1 cellular context compared by ENCODE assay signal in the genomic region with DNA sequence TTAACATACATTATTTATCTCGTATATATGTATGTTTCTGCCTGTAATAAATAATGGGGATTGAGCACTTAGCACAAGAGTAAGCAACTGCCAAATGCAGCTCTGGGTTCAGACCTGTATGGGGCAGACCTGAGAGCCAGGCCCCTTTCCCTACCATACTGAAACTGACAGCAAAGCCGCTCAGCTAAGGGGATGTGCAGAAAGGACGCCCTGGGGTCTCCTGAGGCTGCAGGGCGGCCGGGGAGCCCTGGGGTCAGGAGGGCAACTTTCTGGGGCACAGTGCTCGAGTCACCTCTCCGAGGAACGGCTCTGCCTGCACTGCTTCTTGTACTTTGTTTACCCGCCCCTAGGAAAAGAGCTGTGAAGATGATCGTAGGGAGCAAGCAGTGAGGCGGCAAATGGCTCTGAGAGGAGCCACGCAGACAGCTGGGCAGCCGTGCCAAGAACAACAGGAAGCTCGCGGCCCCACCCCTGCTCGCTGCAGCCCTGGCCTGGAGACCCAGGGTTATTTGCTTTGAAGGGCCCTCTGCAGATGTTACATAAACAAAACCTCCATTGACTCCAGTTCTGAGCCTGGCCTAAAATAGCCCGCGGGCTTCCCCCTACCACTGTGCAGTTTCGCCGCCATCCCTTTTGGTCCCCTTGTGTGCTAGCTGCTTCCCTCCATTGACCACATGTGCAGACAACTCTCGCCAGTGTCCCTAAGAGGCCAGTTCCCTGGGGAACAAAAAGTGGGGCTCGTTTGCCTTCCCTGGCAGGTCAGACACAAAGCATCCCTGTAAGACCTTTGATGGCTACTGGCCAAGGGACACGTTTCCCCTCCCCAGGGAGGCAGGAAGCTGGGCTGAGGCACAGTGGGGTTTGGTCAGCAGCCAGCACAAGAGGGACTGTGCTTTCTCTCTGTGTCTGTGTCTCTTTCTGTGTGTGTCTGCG.
TF ChIP-seq lines count a peak whose summit lies in the region.

No MANE protein-coding gene starts in this region.

TF ChIP-seq in HepG2, 621 proteins besides CTCF, POLR2A, EP300 and RAD21 (continued from another document and continues in another):
- TF ChIP-seq TSC22D2 (CRISPR knock-in tag; IDR thresholded peaks at IDR 0.05; ENCODE audit: borderline replicate concordance) (no peak), ZBTB1 (CRISPR knock-in tag; IDR thresholded peaks at IDR 0.05; ENCODE audit: borderline replicate concordance) (no peak), ZNF136 (CRISPR knock-in tag; IDR thresholded peaks at IDR 0.05; ENCODE audit: low read depth) (no peak), XBP1 (CRISPR knock-in tag; IDR thresholded peaks at IDR 0.05) (no peak), MATR3 (CRISPR knock-in tag; IDR thresholded peaks at IDR 0.05) (no peak), ZNF382 (CRISPR knock-in tag; IDR thresholded peaks at IDR 0.05; ENCODE audit: borderline replicate concordance) (no peak), ZNF713 (CRISPR knock-in tag; IDR thresholded peaks at IDR 0.05) (no peak), TCF12 (IDR thresholded peaks at IDR 0.05) (no peak), TCF12 (CRISPR knock-in tag; IDR thresholded peaks at IDR 0.05) (no peak), MED8 (CRISPR knock-in tag; IDR thresholded peaks at IDR 0.05; ENCODE audit: insufficient replicate concordance) (no peak), RBM39 (IDR thresholded peaks at IDR 0.05; ENCODE audit: low read depth, low read length, poor library complexity, severe bottlenecking) (no peak), ZNF572 (CRISPR knock-in tag; IDR thresholded peaks at IDR 0.05) (no peak), FOXA1 (IDR thresholded peaks at IDR 0.05) (no peak), FOXA1 (CRISPR knock-in tag; IDR thresholded peaks at IDR 0.05) (peak; percentile 55), HOXA9 (CRISPR knock-in tag; IDR thresholded peaks at IDR 0.05; ENCODE audit: borderline replicate concordance) (no peak), KDM2A (CRISPR knock-in tag; IDR thresholded peaks at IDR 0.05; ENCODE audit: borderline replicate concordance, low read depth) (peak; percentile 34; the same call in 1 of the 2 replicates), ZNF589 (CRISPR knock-in tag; conservative IDR thresholded peaks at IDR 0.05) (no peak), ATAD3A (CRISPR knock-in tag; IDR thresholded peaks at IDR 0.05) (no peak), ZC3H4 (CRISPR knock-in tag; IDR thresholded peaks at IDR 0.05; ENCODE audit: borderline replicate concordance) (no peak), ZNF607 (CRISPR knock-in tag; IDR thresholded peaks at IDR 0.05; ENCODE audit: borderline replicate concordance) (no peak), HNF4G (IDR thresholded peaks at IDR 0.05; ENCODE audit: borderline replicate concordance, low read depth, low read length) (no peak), HNF4G (CRISPR knock-in tag; IDR thresholded peaks at IDR 0.05; ENCODE audit: borderline replicate concordance, low read depth) (no peak), U2AF1 (optimal IDR thresholded peaks at IDR 0.05; ENCODE audit: low read depth, low read length) (no peak), YEATS2 (CRISPR knock-in tag; IDR thresholded peaks at IDR 0.05; ENCODE audit: borderline replicate concordance) (no peak), RBFOX2 (IDR thresholded peaks at IDR 0.05; ENCODE audit: low read depth, low read length) (no peak)
- TF ChIP-seq, protein P1, sequence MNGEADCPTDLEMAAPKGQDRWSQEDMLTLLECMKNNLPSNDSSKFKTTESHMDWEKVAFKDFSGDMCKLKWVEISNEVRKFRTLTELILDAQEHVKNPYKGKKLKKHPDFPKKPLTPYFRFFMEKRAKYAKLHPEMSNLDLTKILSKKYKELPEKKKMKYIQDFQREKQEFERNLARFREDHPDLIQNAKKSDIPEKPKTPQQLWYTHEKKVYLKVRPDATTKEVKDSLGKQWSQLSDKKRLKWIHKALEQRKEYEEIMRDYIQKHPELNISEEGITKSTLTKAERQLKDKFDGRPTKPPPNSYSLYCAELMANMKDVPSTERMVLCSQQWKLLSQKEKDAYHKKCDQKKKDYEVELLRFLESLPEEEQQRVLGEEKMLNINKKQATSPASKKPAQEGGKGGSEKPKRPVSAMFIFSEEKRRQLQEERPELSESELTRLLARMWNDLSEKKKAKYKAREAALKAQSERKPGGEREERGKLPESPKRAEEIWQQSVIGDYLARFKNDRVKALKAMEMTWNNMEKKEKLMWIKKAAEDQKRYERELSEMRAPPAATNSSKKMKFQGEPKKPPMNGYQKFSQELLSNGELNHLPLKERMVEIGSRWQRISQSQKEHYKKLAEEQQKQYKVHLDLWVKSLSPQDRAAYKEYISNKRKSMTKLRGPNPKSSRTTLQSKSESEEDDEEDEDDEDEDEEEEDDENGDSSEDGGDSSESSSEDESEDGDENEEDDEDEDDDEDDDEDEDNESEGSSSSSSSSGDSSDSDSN (CRISPR knock-in tag; IDR thresholded peaks at IDR 0.05): 0 out of 2 replicates have a peak, but pooled peaks have one; percentile 14
- TF ChIP-seq, protein P2, sequence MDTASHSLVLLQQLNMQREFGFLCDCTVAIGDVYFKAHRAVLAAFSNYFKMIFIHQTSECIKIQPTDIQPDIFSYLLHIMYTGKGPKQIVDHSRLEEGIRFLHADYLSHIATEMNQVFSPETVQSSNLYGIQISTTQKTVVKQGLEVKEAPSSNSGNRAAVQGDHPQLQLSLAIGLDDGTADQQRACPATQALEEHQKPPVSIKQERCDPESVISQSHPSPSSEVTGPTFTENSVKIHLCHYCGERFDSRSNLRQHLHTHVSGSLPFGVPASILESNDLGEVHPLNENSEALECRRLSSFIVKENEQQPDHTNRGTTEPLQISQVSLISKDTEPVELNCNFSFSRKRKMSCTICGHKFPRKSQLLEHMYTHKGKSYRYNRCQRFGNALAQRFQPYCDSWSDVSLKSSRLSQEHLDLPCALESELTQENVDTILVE (CRISPR knock-in tag; IDR thresholded peaks at IDR 0.05): no peak
- TF ChIP-seq, protein P3, sequence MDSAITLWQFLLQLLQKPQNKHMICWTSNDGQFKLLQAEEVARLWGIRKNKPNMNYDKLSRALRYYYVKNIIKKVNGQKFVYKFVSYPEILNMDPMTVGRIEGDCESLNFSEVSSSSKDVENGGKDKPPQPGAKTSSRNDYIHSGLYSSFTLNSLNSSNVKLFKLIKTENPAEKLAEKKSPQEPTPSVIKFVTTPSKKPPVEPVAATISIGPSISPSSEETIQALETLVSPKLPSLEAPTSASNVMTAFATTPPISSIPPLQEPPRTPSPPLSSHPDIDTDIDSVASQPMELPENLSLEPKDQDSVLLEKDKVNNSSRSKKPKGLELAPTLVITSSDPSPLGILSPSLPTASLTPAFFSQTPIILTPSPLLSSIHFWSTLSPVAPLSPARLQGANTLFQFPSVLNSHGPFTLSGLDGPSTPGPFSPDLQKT (CRISPR knock-in tag; IDR thresholded peaks at IDR 0.05; ENCODE audit: borderline replicate concordance): no peak
- TF ChIP-seq, protein P4, sequence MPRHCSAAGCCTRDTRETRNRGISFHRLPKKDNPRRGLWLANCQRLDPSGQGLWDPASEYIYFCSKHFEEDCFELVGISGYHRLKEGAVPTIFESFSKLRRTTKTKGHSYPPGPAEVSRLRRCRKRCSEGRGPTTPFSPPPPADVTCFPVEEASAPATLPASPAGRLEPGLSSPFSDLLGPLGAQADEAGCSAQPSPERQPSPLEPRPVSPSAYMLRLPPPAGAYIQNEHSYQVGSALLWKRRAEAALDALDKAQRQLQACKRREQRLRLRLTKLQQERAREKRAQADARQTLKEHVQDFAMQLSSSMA (CRISPR knock-in tag; IDR thresholded peaks at IDR 0.05): 0 out of 2 replicates have a peak, but pooled peaks have one; percentile 39
- TF ChIP-seq, protein P5, sequence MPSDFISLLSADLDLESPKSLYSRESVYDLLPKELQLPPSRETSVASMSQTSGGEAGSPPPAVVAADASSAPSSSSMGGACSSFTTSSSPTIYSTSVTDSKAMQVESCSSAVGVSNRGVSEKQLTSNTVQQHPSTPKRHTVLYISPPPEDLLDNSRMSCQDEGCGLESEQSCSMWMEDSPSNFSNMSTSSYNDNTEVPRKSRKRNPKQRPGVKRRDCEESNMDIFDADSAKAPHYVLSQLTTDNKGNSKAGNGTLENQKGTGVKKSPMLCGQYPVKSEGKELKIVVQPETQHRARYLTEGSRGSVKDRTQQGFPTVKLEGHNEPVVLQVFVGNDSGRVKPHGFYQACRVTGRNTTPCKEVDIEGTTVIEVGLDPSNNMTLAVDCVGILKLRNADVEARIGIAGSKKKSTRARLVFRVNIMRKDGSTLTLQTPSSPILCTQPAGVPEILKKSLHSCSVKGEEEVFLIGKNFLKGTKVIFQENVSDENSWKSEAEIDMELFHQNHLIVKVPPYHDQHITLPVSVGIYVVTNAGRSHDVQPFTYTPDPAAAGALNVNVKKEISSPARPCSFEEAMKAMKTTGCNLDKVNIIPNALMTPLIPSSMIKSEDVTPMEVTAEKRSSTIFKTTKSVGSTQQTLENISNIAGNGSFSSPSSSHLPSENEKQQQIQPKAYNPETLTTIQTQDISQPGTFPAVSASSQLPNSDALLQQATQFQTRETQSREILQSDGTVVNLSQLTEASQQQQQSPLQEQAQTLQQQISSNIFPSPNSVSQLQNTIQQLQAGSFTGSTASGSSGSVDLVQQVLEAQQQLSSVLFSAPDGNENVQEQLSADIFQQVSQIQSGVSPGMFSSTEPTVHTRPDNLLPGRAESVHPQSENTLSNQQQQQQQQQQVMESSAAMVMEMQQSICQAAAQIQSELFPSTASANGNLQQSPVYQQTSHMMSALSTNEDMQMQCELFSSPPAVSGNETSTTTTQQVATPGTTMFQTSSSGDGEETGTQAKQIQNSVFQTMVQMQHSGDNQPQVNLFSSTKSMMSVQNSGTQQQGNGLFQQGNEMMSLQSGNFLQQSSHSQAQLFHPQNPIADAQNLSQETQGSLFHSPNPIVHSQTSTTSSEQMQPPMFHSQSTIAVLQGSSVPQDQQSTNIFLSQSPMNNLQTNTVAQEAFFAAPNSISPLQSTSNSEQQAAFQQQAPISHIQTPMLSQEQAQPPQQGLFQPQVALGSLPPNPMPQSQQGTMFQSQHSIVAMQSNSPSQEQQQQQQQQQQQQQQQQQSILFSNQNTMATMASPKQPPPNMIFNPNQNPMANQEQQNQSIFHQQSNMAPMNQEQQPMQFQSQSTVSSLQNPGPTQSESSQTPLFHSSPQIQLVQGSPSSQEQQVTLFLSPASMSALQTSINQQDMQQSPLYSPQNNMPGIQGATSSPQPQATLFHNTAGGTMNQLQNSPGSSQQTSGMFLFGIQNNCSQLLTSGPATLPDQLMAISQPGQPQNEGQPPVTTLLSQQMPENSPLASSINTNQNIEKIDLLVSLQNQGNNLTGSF (CRISPR knock-in tag; IDR thresholded peaks at IDR 0.05): no peak
- TF ChIP-seq, protein P6, sequence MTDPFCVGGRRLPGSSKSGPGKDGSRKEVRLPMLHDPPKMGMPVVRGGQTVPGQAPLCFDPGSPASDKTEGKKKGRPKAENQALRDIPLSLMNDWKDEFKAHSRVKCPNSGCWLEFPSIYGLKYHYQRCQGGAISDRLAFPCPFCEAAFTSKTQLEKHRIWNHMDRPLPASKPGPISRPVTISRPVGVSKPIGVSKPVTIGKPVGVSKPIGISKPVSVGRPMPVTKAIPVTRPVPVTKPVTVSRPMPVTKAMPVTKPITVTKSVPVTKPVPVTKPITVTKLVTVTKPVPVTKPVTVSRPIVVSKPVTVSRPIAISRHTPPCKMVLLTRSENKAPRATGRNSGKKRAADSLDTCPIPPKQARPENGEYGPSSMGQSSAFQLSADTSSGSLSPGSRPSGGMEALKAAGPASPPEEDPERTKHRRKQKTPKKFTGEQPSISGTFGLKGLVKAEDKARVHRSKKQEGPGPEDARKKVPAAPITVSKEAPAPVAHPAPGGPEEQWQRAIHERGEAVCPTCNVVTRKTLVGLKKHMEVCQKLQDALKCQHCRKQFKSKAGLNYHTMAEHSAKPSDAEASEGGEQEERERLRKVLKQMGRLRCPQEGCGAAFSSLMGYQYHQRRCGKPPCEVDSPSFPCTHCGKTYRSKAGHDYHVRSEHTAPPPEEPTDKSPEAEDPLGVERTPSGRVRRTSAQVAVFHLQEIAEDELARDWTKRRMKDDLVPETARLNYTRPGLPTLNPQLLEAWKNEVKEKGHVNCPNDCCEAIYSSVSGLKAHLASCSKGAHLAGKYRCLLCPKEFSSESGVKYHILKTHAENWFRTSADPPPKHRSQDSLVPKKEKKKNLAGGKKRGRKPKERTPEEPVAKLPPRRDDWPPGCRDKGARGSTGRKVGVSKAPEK (CRISPR knock-in tag; IDR thresholded peaks at IDR 0.05; ENCODE audit: borderline replicate concordance): no peak
- TF ChIP-seq, protein P7, sequence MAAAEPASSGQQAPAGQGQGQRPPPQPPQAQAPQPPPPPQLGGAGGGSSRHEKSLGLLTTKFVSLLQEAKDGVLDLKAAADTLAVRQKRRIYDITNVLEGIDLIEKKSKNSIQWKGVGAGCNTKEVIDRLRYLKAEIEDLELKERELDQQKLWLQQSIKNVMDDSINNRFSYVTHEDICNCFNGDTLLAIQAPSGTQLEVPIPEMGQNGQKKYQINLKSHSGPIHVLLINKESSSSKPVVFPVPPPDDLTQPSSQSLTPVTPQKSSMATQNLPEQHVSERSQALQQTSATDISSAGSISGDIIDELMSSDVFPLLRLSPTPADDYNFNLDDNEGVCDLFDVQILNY (CRISPR knock-in tag; conservative IDR thresholded peaks at IDR 0.05): no peak
- TF ChIP-seq, protein P8, sequence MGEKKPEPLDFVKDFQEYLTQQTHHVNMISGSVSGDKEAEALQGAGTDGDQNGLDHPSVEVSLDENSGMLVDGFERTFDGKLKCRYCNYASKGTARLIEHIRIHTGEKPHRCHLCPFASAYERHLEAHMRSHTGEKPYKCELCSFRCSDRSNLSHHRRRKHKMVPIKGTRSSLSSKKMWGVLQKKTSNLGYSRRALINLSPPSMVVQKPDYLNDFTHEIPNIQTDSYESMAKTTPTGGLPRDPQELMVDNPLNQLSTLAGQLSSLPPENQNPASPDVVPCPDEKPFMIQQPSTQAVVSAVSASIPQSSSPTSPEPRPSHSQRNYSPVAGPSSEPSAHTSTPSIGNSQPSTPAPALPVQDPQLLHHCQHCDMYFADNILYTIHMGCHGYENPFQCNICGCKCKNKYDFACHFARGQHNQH (CRISPR knock-in tag; IDR thresholded peaks at IDR 0.05): no peak
- TF ChIP-seq, protein P9, sequence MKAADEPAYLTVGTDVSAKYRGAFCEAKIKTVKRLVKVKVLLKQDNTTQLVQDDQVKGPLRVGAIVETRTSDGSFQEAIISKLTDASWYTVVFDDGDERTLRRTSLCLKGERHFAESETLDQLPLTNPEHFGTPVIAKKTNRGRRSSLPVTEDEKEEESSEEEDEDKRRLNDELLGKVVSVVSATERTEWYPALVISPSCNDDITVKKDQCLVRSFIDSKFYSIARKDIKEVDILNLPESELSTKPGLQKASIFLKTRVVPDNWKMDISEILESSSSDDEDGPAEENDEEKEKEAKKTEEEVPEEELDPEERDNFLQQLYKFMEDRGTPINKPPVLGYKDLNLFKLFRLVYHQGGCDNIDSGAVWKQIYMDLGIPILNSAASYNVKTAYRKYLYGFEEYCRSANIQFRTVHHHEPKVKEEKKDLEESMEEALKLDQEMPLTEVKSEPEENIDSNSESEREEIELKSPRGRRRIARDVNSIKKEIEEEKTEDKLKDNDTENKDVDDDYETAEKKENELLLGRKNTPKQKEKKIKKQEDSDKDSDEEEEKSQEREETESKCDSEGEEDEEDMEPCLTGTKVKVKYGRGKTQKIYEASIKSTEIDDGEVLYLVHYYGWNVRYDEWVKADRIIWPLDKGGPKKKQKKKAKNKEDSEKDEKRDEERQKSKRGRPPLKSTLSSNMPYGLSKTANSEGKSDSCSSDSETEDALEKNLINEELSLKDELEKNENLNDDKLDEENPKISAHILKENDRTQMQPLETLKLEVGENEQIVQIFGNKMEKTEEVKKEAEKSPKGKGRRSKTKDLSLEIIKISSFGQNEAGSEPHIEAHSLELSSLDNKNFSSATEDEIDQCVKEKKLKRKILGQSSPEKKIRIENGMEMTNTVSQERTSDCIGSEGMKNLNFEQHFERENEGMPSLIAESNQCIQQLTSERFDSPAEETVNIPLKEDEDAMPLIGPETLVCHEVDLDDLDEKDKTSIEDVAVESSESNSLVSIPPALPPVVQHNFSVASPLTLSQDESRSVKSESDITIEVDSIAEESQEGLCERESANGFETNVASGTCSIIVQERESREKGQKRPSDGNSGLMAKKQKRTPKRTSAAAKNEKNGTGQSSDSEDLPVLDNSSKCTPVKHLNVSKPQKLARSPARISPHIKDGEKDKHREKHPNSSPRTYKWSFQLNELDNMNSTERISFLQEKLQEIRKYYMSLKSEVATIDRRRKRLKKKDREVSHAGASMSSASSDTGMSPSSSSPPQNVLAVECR (CRISPR knock-in tag; IDR thresholded peaks at IDR 0.05; ENCODE audit: borderline replicate concordance): 0 out of 2 replicates have a peak, but pooled peaks have one; percentile 24
